In the genomic region with DNA sequence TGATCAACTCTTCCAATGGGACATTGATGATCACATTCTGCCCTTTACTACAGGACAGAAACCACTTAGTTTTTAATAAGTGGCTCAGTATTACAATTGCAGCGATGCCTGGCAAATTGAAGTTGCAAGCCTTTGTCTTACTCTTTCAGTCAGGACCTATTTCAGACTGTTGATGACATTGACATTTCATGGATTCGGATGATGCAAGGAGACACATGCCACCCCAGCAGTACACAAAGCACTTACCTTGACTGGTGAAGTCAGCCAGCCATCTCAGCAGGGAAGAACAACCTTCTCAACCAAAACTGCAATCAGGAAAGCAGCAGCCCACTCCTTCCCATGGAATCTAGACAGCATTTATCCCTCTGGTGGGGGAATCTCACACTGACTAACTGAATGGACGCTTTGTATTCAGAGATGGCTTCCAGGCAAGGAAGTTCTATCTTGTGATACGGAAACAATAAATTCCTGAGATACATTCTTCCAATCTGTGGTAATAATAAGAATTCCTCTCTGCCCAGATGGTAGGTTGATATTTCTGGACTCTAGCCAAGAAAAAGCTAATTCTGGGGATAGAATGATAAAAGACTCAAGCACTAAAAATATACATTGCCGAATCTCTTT, we compare ENCODE assay signal across 16 cellular contexts. TPM values are rescaled to one million over a fixed set of nuclear protein-coding genes. Genes with fewer than 3 reads are reported as not detected.
DNase-seq lines count a peak whose midpoint lies in the region; ATAC-seq, FAIRE-seq and TF ChIP-seq lines count a peak whose summit lies in the region.
"Had no signal": no experiment of that assay in that cellular context is flagged by ENCODE, and none has a peak within 500 bp of the region (broad histone marks: within the 10 kb centered on the region; RNA-seq: fewer than 3 reads in every experiment).

No MANE protein-coding gene starts in this region.

- H3K4me1 ChIP-seq in astrocyte (ENCODE audit: insufficient read depth, low read length): peaks cover 23% of the 10 kb centered on the region

- H3K9me3 Mint-ChIP-seq in astrocyte (ENCODE audit: unreplicated experiment): no peaks in the 10 kb centered on the region
- H3K9me3 Mint-ChIP-seq: immature natural killer cell, naive B cell had no signal

- H3K27ac ChIP-seq in astrocyte (ENCODE audit: low read depth, low read length): peak overlapping the region; percentile 62

- H3K36me3 Mint-ChIP-seq in astrocyte (ENCODE audit: low read depth, unreplicated experiment): peaks cover 29% of the 10 kb centered on the region

- H3K4me3 ChIP-seq in astrocyte (ENCODE audit: insufficient read depth, low read depth, low read length): no peak overlapping the region
- H3K4me3 ChIP-seq in foreskin fibroblast (ENCODE audit: low read depth in 1 of 2, low read length in 2 of 2): no peak overlapping the region
- no peak overlapping the region for H3K4me3 ChIP-seq in retinal pigment epithelial cell (ENCODE audit: low read length)

- no peak overlapping the region for H3K4me3 Mint-ChIP-seq in astrocyte (ENCODE audit: unreplicated experiment)
- H3K4me3 Mint-ChIP-seq: immature natural killer cell, naive B cell had no signal

- peaks cover 27% of the 10 kb centered on the region for H4K20me1 ChIP-seq in astrocyte (ENCODE audit: insufficient read depth, low read length)

- H3K79me2 ChIP-seq in astrocyte (ENCODE audit: insufficient read depth, low read length): peaks cover 2% of the 10 kb centered on the region

- peaks cover 15% of the 10 kb centered on the region for H3K4me1 Mint-ChIP-seq in astrocyte (ENCODE audit: low read depth, unreplicated experiment)

- FAIRE-seq in astrocyte (lab: Jason Lieb, UNC) (peak; percentile 41), frontal cortex (lab: Jason Lieb, UNC) (no peak)

- H3K36me3 ChIP-seq in astrocyte (ENCODE audit: insufficient read depth, low read length): peaks cover 51% of the 10 kb centered on the region

- ATAC-seq in HG03521 (IDR thresholded peaks at IDR 0.05; ENCODE audit: unreplicated experiment): no peak
- ATAC-seq: Right ventricle myocardium inferior had no signal

- H3K27me3 Mint-ChIP-seq in astrocyte (ENCODE audit: low read depth, unreplicated experiment): no peaks in the 10 kb centered on the region
- H3K27me3 Mint-ChIP-seq: naive B cell had no signal

- H3K27ac Mint-ChIP-seq in astrocyte (ENCODE audit: unreplicated experiment): peak overlapping the region; percentile 30

- H3K9me3 ChIP-seq in astrocyte (ENCODE audit: insufficient read depth, low read depth, low read length): no peaks in the 10 kb centered on the region

- DNase-seq in HS-27A (ENCODE audit: low read depth): peak; percentile 60
- peak; percentile 84 for DNase-seq in astrocyte (ENCODE audit: low read depth)
- DNase-seq in foreskin fibroblast: peak; percentile 36 to 69
- peak; percentile 54 for DNase-seq in retinal pigment epithelial cell (ENCODE audit: low read depth)
- no peak for DNase-seq in frontal cortex (ENCODE audit: low spot score in 2 of 2)
- no peak for DNase-seq in stimulated activated CD4-positive, alpha-beta T cell treated with anti-CD3 and anti-CD28 coated beads, Interleukin-15, amount 100 ng/mL, for 24 hours
- no peak for DNase-seq in activated CD4-positive, alpha-beta T cell treated with anti-CD3 and anti-CD28 coated beads, Interleukin-2, amount 50 U/mL, for 48 hours
- DNase-seq: anterior cingulate cortex, immature natural killer cell, naive B cell, NCI-H1092 treated with DMSO at 0.1 percent for 48 hours, NCI-H510A treated with DMSO at 0.1 percent for 48 hours had no signal

- H3K9ac ChIP-seq in astrocyte (ENCODE audit: low read length): peak overlapping the region; percentile 26

- peak overlapping the region; percentile 55 for H3K4me2 ChIP-seq in astrocyte (ENCODE audit: low read length)

- H3K27me3 ChIP-seq in astrocyte (ENCODE audit: insufficient read depth, low read length): no peaks in the 10 kb centered on the region

- TF ChIP-seq CTCF in astrocyte (IDR thresholded peaks at IDR 0.05; ENCODE audit: insufficient read depth, low read depth, low read length) (peak; percentile 7), foreskin fibroblast (IDR thresholded peaks at IDR 0.05; ENCODE audit: low read depth, low read length) (no peak), retinal pigment epithelial cell (conservative IDR thresholded peaks at IDR 0.05; ENCODE audit: low read depth, low read length) (no peak)

- no peak overlapping the region for H2AFZ ChIP-seq in astrocyte (ENCODE audit: low read depth, low read length)

RNA-seq across cellular contexts. Expression of gene NFYA, which starts 24.8 kb away (rescaled TPM):
- total RNA-seq in astrocyte (26.7 and 27.8 TPM in 2 replicates), frontal cortex (34.6 TPM)

RNA-seq across cellular contexts. Expression of gene OARD1, which starts 25.4 kb away (rescaled TPM):
- 10.6 and 14.3 TPM in 2 replicates for total RNA-seq in astrocyte
- total RNA-seq in frontal cortex: 6.9 TPM

RNA-seq across cellular contexts. Expression of gene APOBEC2, which starts 44.6 kb away (rescaled TPM):
- total RNA-seq in astrocyte (not detected in 2 replicates), frontal cortex (not detected)
- total RNA-seq: epithelial cell of proximal tubule, temporal lobe had no signal

RNA-seq across cellular contexts. Expression of gene TSPO2, which starts 55.3 kb away (rescaled TPM):
- total RNA-seq in astrocyte: not detected in 2 replicates
- 0.82 TPM for total RNA-seq in frontal cortex
- total RNA-seq: epithelial cell of proximal tubule, Right ventricle myocardium inferior, temporal lobe had no signal

RNA-seq across cellular contexts. Expression of gene TREML1, which starts 56.6 kb away (rescaled TPM):
- total RNA-seq in astrocyte: not detected in 2 replicates
- 0.41 TPM for total RNA-seq in frontal cortex
- total RNA-seq: epithelial cell of proximal tubule, Right ventricle myocardium inferior, temporal lobe had no signal

Comparison
In these comparisons a context has a peak if more than half of its experiments do, and no peak if none do; other contexts are left out.
1. DNase-seq: peak in HS-27A (single experiment), astrocyte (single experiment), foreskin fibroblast (2 of 2) and retinal pigment epithelial cell (single experiment); none in frontal cortex (0 of 2), stimulated activated CD4-positive, alpha-beta T cell treated with anti-CD3 and anti-CD28 coated beads, Interleukin-15, amount 100 ng/mL, for 24 hours (single experiment) and activated CD4-positive, alpha-beta T cell treated with anti-CD3 and anti-CD28 coated beads, Interleukin-2, amount 50 U/mL, for 48 hours (0 of 2).